Comparison of ENCODE assay signal across 8 cellular contexts in the genomic region with DNA sequence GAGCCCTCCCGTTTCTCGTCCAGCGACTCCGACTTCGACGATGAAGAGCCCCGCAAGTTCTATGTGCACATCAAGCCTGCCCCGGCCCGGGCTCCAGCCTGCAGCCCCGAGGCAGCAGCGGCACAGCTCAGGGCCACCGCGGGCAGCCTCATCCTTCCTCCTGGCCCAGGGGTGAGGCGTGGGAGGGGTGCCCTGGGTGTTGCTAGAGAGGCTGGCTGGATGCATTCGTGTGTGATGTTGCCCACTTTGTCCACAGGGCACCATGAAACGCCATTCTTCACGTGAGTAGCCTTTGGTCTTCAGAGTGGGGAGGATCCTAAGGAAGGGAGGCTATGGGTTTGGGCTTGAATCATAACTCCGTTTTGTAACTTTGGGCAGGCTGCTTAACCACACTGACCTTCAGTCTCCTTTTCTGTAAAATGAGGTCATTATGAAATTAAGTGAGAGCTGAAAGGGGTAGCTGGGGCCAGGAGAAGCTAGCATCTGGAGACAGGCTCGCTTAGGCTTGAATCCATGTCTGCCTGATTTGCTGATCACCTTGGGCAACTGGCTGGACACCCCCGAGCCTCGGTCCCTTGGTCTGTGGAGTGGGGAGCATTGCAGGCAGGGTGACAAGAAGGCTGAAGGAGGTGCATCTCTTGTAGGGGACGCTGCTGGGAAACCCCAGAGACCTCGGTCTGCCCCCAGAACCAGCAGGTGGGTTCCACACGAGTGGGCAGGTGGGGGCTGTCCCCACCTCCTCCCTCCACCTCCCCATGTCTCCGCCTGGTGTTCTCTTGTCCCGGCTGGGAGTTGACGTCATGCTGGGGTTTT.
A peak's percentile ranks its signal among the peaks of the same experiment; 100 is the strongest.
DNase-seq lines count a peak whose midpoint lies in the region; ATAC-seq, FAIRE-seq and TF ChIP-seq lines count a peak whose summit lies in the region.

No MANE protein-coding gene starts in this region.

- no peak for TF ChIP-seq CTCF in GM13977 (IDR thresholded peaks at IDR 0.05; ENCODE audit: extremely low read depth, insufficient read depth, missing control alignments)
- no peak for TF ChIP-seq CTCF in tibial artery (IDR thresholded peaks at IDR 0.05)

- FAIRE-seq in RCC 7860 (lab: Jason Lieb, UNC): no peak

- intact Hi-C loops in tibial artery (cut with DNase I; ENCODE audit: low total_unique reads): no loop called here

- H3K4me3 ChIP-seq in tibial artery: no peak overlapping the region

- ATAC-seq in GM21515 (IDR thresholded peaks at IDR 0.05; ENCODE audit: unreplicated experiment) (peak; percentile 63), HG03439 (IDR thresholded peaks at IDR 0.05; ENCODE audit: unreplicated experiment) (peak; percentile 71), GM21367 (IDR thresholded peaks at IDR 0.05; ENCODE audit: unreplicated experiment) (no peak)

- H3K9me3 ChIP-seq in tibial artery: no peaks in the 10 kb centered on the region

- no peaks in the 10 kb centered on the region for H3K36me3 ChIP-seq in tibial artery

- H3K27ac ChIP-seq in tibial artery: no peak overlapping the region

- H3K4me1 ChIP-seq in tibial artery: peaks cover 0 to 17% (median 7%) of the 10 kb centered on the region in 4 donors

- in situ Hi-C loops in GM13977 (cut with MboI; ENCODE audit: low pct_unique_long_range_greater_than_20kb, low sequenced_read_pairs, unreplicated experiment): loop anchor here (10.0 kb wide), 1 partner anchor 61 kb away; the partner anchor contains the start of gene MAP1S

- H3K27me3 ChIP-seq in tibial artery: peaks cover 0 to 57% of the 10 kb centered on the region in 2 donors

- peak; percentile 95 for DNase-seq in GM13977 (ENCODE audit: low spot score)
- peak; percentile 58 for DNase-seq in fibroblast of peridontal ligament (ENCODE audit: extremely low read depth)
- no peak for DNase-seq in RCC 7860 (ENCODE audit: low spot score)
- DNase-seq in tibial artery: no peak
- DNase-seq in activated effector memory CD4-positive, alpha-beta T cell treated with Interleukin-2 at 50 U/mL for 16 hours: no peak

Comparison
In these comparisons a context has a peak if more than half of its experiments do, and no peak if none do; other contexts are left out.
1. DNase-seq: peak in GM13977 (single experiment) and fibroblast of peridontal ligament (single experiment); none in RCC 7860 (single experiment), tibial artery (0 of 2) and activated effector memory CD4-positive, alpha-beta T cell treated with Interleukin-2 at 50 U/mL for 16 hours (single experiment).